Comparison of ENCODE assay signal across 8 cellular contexts in the genomic region with DNA sequence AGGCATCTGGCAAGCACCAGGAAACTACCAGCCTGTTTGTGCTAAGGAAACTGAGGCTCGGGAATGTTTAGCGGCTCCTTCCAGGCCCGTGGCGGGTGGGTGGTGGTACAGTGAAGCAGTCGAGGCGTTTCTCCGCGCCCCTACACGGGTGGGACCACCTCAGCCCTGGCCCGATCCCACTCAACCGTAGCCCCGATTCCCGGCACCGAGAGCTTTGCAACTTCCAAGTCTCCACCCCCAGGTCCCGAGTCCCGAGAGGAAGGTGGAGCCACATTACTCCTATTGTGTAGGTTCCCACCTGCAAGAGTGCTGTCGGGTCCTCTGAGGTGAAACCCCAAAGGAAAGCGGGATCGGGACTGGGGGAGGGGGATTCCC. TPM values are rescaled to one million over a fixed set of nuclear protein-coding genes. Genes with fewer than 3 reads are reported as not detected.
DNase-seq lines count a peak whose midpoint lies in the region; ATAC-seq, FAIRE-seq and TF ChIP-seq lines count a peak whose summit lies in the region.

No MANE protein-coding gene starts in this region.

- no peak; the same call in 1 of the 3 replicates for ATAC-seq in DND-41 (ENCODE audit: insufficient read depth, low read depth)
- peak; percentile 15 for ATAC-seq in HG02852 (IDR thresholded peaks at IDR 0.05; ENCODE audit: unreplicated experiment)
- ATAC-seq in pancreas: peak; percentile 50 to 64 (median 61)
- no peak for ATAC-seq in HG03520 (IDR thresholded peaks at IDR 0.05; ENCODE audit: unreplicated experiment)

- FAIRE-seq in pancreas (lab: Jason Lieb, UNC): no peak
- no peak for FAIRE-seq in D721Med (lab: Jason Lieb, UNC)

- no peak for DNase-seq in DND-41
- DNase-seq in SJSA1 (ENCODE audit: low read depth in 1 of 2, low spot score in 2 of 2): no peak
- no peak for DNase-seq in fibroblast of pulmonary artery (ENCODE audit: low read depth)
- no peak for DNase-seq in pancreas
- DNase-seq in COLO829 (ENCODE audit: low spot score): no peak
- no peak for DNase-seq in D721Med (ENCODE audit: insufficient read length, low spot score)

- 0% methylated on average over 19 of the region's 19 CpGs for WGBS in pancreas, 2 donors

- peak overlapping the region; percentile 76 to 86 for H3K4me3 ChIP-seq in DND-41 (ENCODE audit: low read depth in 1 of 2, low read length in 2 of 2)
- H3K4me3 ChIP-seq in SJSA1: peak overlapping the region; percentile 65
- peak overlapping the region; percentile 91 for H3K4me3 ChIP-seq in fibroblast of pulmonary artery (replicated peaks; ENCODE audit: low read depth, low read length)
- peak overlapping the region; percentile 47 to 70 (median 58) for H3K4me3 ChIP-seq in pancreas

- H2AFZ ChIP-seq in DND-41 (ENCODE audit: low read depth, low read length): peak overlapping the region; percentile 99

- H3K4me1 ChIP-seq in DND-41 (ENCODE audit: insufficient read depth, low read length): peaks cover 33% of the 10 kb centered on the region
- peaks cover 15% of the 10 kb centered on the region for H3K4me1 ChIP-seq in SJSA1 (replicated peaks)
- H3K4me1 ChIP-seq in pancreas: peaks cover 0 to 10% (median 0%) of the 10 kb centered on the region in 3 donors

- H3K27ac ChIP-seq in DND-41 (ENCODE audit: low read length): peak overlapping the region; percentile 95
- peak overlapping the region; percentile 75 for H3K27ac ChIP-seq in SJSA1
- peak overlapping the region; percentile 85 to 91 (median 90) for H3K27ac ChIP-seq in pancreas

- H3K79me2 ChIP-seq in DND-41 (ENCODE audit: insufficient read depth, low read length): peaks cover 18% of the 10 kb centered on the region

- TF ChIP-seq CTCF in DND-41 (IDR thresholded peaks at IDR 0.05; ENCODE audit: borderline replicate concordance, extremely low read depth, low read length, poor library complexity, severe bottlenecking): no peak
- TF ChIP-seq CTCF in fibroblast of pulmonary artery (IDR thresholded peaks at IDR 0.05; ENCODE audit: low read length, missing control alignments): no peak
- no peak for TF ChIP-seq CTCF in pancreas (IDR thresholded peaks at IDR 0.05)
- no peak for TF ChIP-seq CTCF in D721Med (IDR thresholded peaks at IDR 0.05; ENCODE audit: insufficient read depth, missing control alignments)

- intact Hi-C loops in pancreas (cut with DNase I): no loop called here

- H3K9me3 ChIP-seq in DND-41 (ENCODE audit: insufficient read depth, low read length, severe bottlenecking) (no peaks in the 10 kb centered on the region), SJSA1 (replicated peaks) (no peaks in the 10 kb centered on the region), pancreas (no peaks in the 10 kb centered on the region)

- H3K4me2 ChIP-seq in DND-41 (ENCODE audit: insufficient read depth, low read length): peak overlapping the region; percentile 87

- H3K27me3 ChIP-seq in DND-41 (ENCODE audit: insufficient read depth, low read length, poor library complexity) (no peaks in the 10 kb centered on the region), SJSA1 (replicated peaks) (no peaks in the 10 kb centered on the region), pancreas (no peaks in the 10 kb centered on the region)

- H3K9ac ChIP-seq in DND-41 (ENCODE audit: low read depth, low read length): peak overlapping the region; percentile 96

- H3K36me3 ChIP-seq in DND-41 (ENCODE audit: insufficient read depth, low read length): peaks cover 9% of the 10 kb centered on the region
- peaks cover 39% of the 10 kb centered on the region for H3K36me3 ChIP-seq in SJSA1
- peaks cover 0 to 4% (median 0%) of the 10 kb centered on the region in 3 donors for H3K36me3 ChIP-seq in pancreas

- no peaks in the 10 kb centered on the region for H4K20me1 ChIP-seq in DND-41 (ENCODE audit: insufficient read depth, low read length)

RNA-seq across cellular contexts. Expression of a gene that starts 0.5 kb away (rescaled TPM):
- 140 and 146 TPM in 2 replicates for total RNA-seq in SJSA1 (2014; rRNA removed; shearing (Covaris generic))
- 10 to 100 TPM in 4 of 6 donors, 1 to 10 TPM in 2; 8.5 to 27.0 (median 20.2) TPM for total RNA-seq in pancreas
- 10 to 100 TPM; 22.8 to 24.7 TPM for polyA plus RNA-seq in pancreas

RNA-seq across cellular contexts. Expression of a gene that starts 13.0 kb away (rescaled TPM):
- total RNA-seq in SJSA1 (2014; rRNA removed; shearing (Covaris generic)): 7.0 and 11.1 TPM in 2 replicates
- 1 to 10 TPM; 3.0 to 9.6 (median 6.4) TPM for total RNA-seq in pancreas
- 10 to 100 TPM; 14.7 to 19.9 TPM for polyA plus RNA-seq in pancreas

RNA-seq across cellular contexts. Expression of a gene that starts 30.7 kb away (rescaled TPM):
- 28.7 and 38.8 TPM in 2 replicates for total RNA-seq in SJSA1 (2014; rRNA removed; shearing (Covaris generic))
- total RNA-seq in pancreas: 10 to 100 TPM; 19.1 to 29.6 (median 21.5) TPM
- polyA plus RNA-seq in pancreas: 10 to 100 TPM; 22.0 to 31.9 TPM

RNA-seq across cellular contexts. Expression of a gene that starts 41.1 kb away (rescaled TPM):
- 186 and 201 TPM in 2 replicates for total RNA-seq in SJSA1 (2014; rRNA removed; shearing (Covaris generic))
- 10 to 100 TPM; 15.7 to 23.9 (median 21.0) TPM for total RNA-seq in pancreas
- polyA plus RNA-seq in pancreas: 10 to 100 TPM; 29.2 to 30.2 TPM

RNA-seq across cellular contexts. Expression of a gene that starts 58.9 kb away (rescaled TPM):
- total RNA-seq in SJSA1 (2014; rRNA removed; shearing (Covaris generic)): 1.3 and 2.2 TPM in 2 replicates
- under 1 TPM in 1 of 6 donors, not detected in 5; 0.14 TPM for total RNA-seq in pancreas
- under 1 TPM; 0.08 to 0.63 TPM for polyA plus RNA-seq in pancreas

Comparison
In these comparisons a context has a peak if more than half of its experiments do, and no peak if none do; other contexts are left out.
1. ATAC-seq: peak in HG02852 (single experiment) and pancreas (4 of 4); none in DND-41 (single experiment) and HG03520 (single experiment).
2. Peak in every context shown above with its lines, with median percentiles within 50 percentile points of each other: H3K27ac ChIP-seq and H3K4me3 ChIP-seq.